12 cellular contexts compared by ENCODE assay signal in genomic region chr7:105257338-105257737, GRCh38.
DNase-seq lines count a peak whose midpoint lies in the region; ATAC-seq, FAIRE-seq and TF ChIP-seq lines count a peak whose summit lies in the region.
"Had no signal": no experiment of that assay in that cellular context is flagged by ENCODE, and none has a peak within 500 bp of the region (broad histone marks: within the 10 kb centered on the region; RNA-seq: fewer than 3 reads in every experiment).

No MANE protein-coding gene starts in this region.

- intact Hi-C loops in HepG2 (cut with micrococcal nuclease; ENCODE audit: unreplicated experiment) = no loop called here

- TF ChIP-seq POLR2A in H1 (IDR thresholded peaks at IDR 0.05; ENCODE audit: control extremely low read depth in 1 of 2, low read depth in 2 of 2, low read length in 2 of 2) (no peak), HepG2 (IDR thresholded peaks at IDR 0.05; ENCODE audit: insufficient read depth in 1 of 2, low read depth in 2 of 2, low read length in 2 of 2) (no peak)

- H3K36me3 ChIP-seq in GM23338 (ENCODE audit: insufficient read depth) (no peaks in the 10 kb centered on the region; the same call in 1 of the 2 replicates), H1 (ENCODE audit: control insufficient read depth in 2 of 4, insufficient read depth in 4 of 4, low read length in 3 of 4) (no peaks in the 10 kb centered on the region), HepG2 (replicated peaks in 1 of 2; ENCODE audit: control insufficient read depth in 1 of 2, insufficient read depth in 2 of 2, low read length in 2 of 2) (no peaks in the 10 kb centered on the region)

- no peak for TF ChIP-seq EP300 in H1 (IDR thresholded peaks at IDR 0.05; ENCODE audit: borderline replicate concordance in 1 of 2, low read depth in 2 of 2, low read length in 2 of 2)
- TF ChIP-seq EP300 in HepG2 (IDR thresholded peaks at IDR 0.05; ENCODE audit: low read depth in 2 of 2, low read length in 2 of 2) = no peak
- no peak for TF ChIP-seq EP300 in HepG2 (CRISPR knock-in tag; IDR thresholded peaks at IDR 0.05; ENCODE audit: borderline replicate concordance)

- no peaks in the 10 kb centered on the region for H3K27me3 ChIP-seq in GM23338 (ENCODE audit: insufficient read depth)
- H3K27me3 ChIP-seq in H1 (replicated peaks in 1 of 4; ENCODE audit: control insufficient read depth in 3 of 4, extremely low read depth in 1 of 4, insufficient read depth in 3 of 4, low read length in 3 of 4) = no peaks in the 10 kb centered on the region
- H3K27me3 ChIP-seq in HepG2 (ENCODE audit: control insufficient read depth in 1 of 2, insufficient read depth in 2 of 2, low read length in 2 of 2) = no peaks in the 10 kb centered on the region

- no peak overlapping the region for H2AFZ ChIP-seq in GM23338
- H2AFZ ChIP-seq in H1 (ENCODE audit: low read length) = no peak overlapping the region
- no peak overlapping the region for H2AFZ ChIP-seq in HepG2 (ENCODE audit: low read length)

- no peak overlapping the region for H3K14ac ChIP-seq in H1 (ENCODE audit: insufficient read length)

- H3K79me2 ChIP-seq in GM23338 (replicated peaks; ENCODE audit: insufficient read depth) (peaks cover 81% of the 10 kb centered on the region), H1 (ENCODE audit: control insufficient read depth in 1 of 2, insufficient read depth in 2 of 2, low read length in 2 of 2) (peaks cover 0 to 44% of the 10 kb centered on the region in 2 experiments; a peak in 3 of 4 replicates), HepG2 (ENCODE audit: insufficient read depth, low read length) (peaks cover 6% of the 10 kb centered on the region)

- H3K56ac ChIP-seq in H1 (replicated peaks; ENCODE audit: insufficient read length, low read depth, low read length) = no peak overlapping the region

- H2AK5ac ChIP-seq in H1 (ENCODE audit: low read depth, low read length) = no peak overlapping the region

- H3K4me1 ChIP-seq in GM23338 (ENCODE audit: insufficient read depth) (peaks cover 71% of the 10 kb centered on the region), H1 (replicated peaks in 1 of 4; ENCODE audit: control insufficient read depth in 3 of 4, insufficient read depth in 4 of 4, low read length in 3 of 4) (peaks cover 0 to 6% (median 2%) of the 10 kb centered on the region in 4 experiments; a peak in 3 of 7 replicates), HepG2 (ENCODE audit: insufficient read depth, low read length) (peaks cover 4% of the 10 kb centered on the region; the same call in 1 of the 2 replicates)

- H2BK120ac ChIP-seq in H1 (replicated peaks; ENCODE audit: low read depth, low read length) = no peak overlapping the region

- in situ Hi-C loops in HepG2 (cut with HindIII; ENCODE audit: extremely low pct_ligation_motif_present, low pct_unique_long_range_greater_than_20kb) = no loop called here

- H2BK5ac ChIP-seq in H1 (ENCODE audit: low read depth, low read length) = no peak overlapping the region

- peak; percentile 38; the same call in 2 of the 3 replicates for ATAC-seq in GM23338
- ATAC-seq in HG02759 (IDR thresholded peaks at IDR 0.05; ENCODE audit: unreplicated experiment) = no peak
- ATAC-seq in HepG2 = no peak
- no peak for ATAC-seq in GM21526 (IDR thresholded peaks at IDR 0.05; ENCODE audit: low FRiP score, unreplicated experiment)

- no peak overlapping the region for H4K5ac ChIP-seq in H1 (ENCODE audit: insufficient read length, low read depth, low read length)

- POLR2A ChIA-PET in H1 (lab: Charles Lee; ENCODE audit: partially characterized antibody) (no interaction called here), HepG2 (lab: Yijun Ruan, JAX) (no interaction called here)

- H4K91ac ChIP-seq in H1 (replicated peaks; ENCODE audit: insufficient read length, low read length) = no peak overlapping the region

- H3K9me3 Mint-ChIP-seq in GM23338 = peaks cover 22% of the 10 kb centered on the region
- H3K9me3 Mint-ChIP-seq: activated naive CD4-positive, alpha-beta T cell treated with anti-CD3 and anti-CD28 coated beads, Interleukin-2, amount 50 U/mL, for 24 hours had no signal

- DNase-seq in GM23338 (ENCODE audit: low spot score) (no peak), NCI-H524 treated with DMSO at 0.1 percent for 48 hours (lab: John Stamatoyannopoulos, UW) (peak; percentile 41), H1 (ENCODE audit: low read depth in 1 of 2, low spot score in 2 of 2) (no peak), HepG2 (ENCODE audit: low spot score) (no peak), NK-92 (lab: John Stamatoyannopoulos, UW; ENCODE audit: unreplicated experiment) (no peak)
- DNase-seq: effector CD8-positive, alpha-beta T cell; posterior cingulate gyrus had no signal

- no peaks in the 10 kb centered on the region for H3K23me2 ChIP-seq in H1 (ENCODE audit: low read depth, low read length)

- no peaks in the 10 kb centered on the region for H3F3A ChIP-seq in GM23338 (replicated peaks; ENCODE audit: low read depth)

- TF ChIP-seq CTCF in 22Rv1 (IDR thresholded peaks at IDR 0.05) (no peak), GM23338 (conservative IDR thresholded peaks at IDR 0.05; ENCODE audit: low read depth in 2 of 2) (no peak), H1 (IDR thresholded peaks at IDR 0.05; ENCODE audit: control extremely low read depth in 1 of 3, insufficient read depth in 1 of 3, low read depth in 1 of 3, low read length in 3 of 3) (no peak), HepG2 (CRISPR knock-in tag; IDR thresholded peaks at IDR 0.05) (no peak)

- H3K27ac Mint-ChIP-seq in GM23338 = peak overlapping the region; percentile 80
- H3K27ac Mint-ChIP-seq: activated naive CD4-positive, alpha-beta T cell treated with anti-CD3 and anti-CD28 coated beads, Interleukin-2, amount 50 U/mL, for 24 hours; B cell had no signal

- no peak overlapping the region; a peak in 1 of 7 replicates for H3K9ac ChIP-seq in H1 (replicated peaks in 1 of 4; ENCODE audit: extremely low read depth in 1 of 4, low read depth in 3 of 4, low read length in 3 of 4)
- H3K9ac ChIP-seq in HepG2 (ENCODE audit: insufficient read depth, low read depth, low read length) = no peak overlapping the region

- H3K4me1 Mint-ChIP-seq in GM23338 = peaks cover 55% of the 10 kb centered on the region

- peaks cover 8% of the 10 kb centered on the region for H3K27me3 Mint-ChIP-seq in GM23338 (ENCODE audit: insufficient read depth, low read depth, poor library complexity)
- H3K27me3 Mint-ChIP-seq: activated naive CD4-positive, alpha-beta T cell treated with anti-CD3 and anti-CD28 coated beads, Interleukin-2, amount 50 U/mL, for 24 hours; B cell had no signal

- H3K27ac ChIP-seq in 22Rv1 (0 out of 2 replicates have a peak overlapping the region, but pooled peaks have one; percentile 9), GM23338 (ENCODE audit: low read depth) (peak overlapping the region; percentile 92), H1 (ENCODE audit: low read depth, low read length) (no peak overlapping the region), HepG2 (ENCODE audit: extremely low read length, insufficient read depth, low read length) (no peak overlapping the region)

- TF ChIP-seq RAD21 in H1 (IDR thresholded peaks at IDR 0.05 in 1 of 2, conservative IDR thresholded peaks at IDR 0.05 in 1 of 2; ENCODE audit: low read depth in 2 of 2, low read length in 2 of 2) = no peak
- TF ChIP-seq RAD21 in HepG2 (CRISPR knock-in tag; IDR thresholded peaks at IDR 0.05) = no peak

- peak overlapping the region; percentile 62 for H3K4me2 ChIP-seq in GM23338
- peak overlapping the region; percentile 24 to 49; a peak in 2 of 4 replicates for H3K4me2 ChIP-seq in H1 (ENCODE audit: insufficient read depth in 1 of 2, low read depth in 2 of 2, low read length in 2 of 2)
- no peak overlapping the region for H3K4me2 ChIP-seq in HepG2 (ENCODE audit: low read depth, low read length)

- no peaks in the 10 kb centered on the region for H3K9me2 ChIP-seq in GM23338 (ENCODE audit: insufficient read depth)

- H3K9me3 ChIP-seq in H1 (ENCODE audit: insufficient read depth in 2 of 2, low read depth in 1 of 2, low read length in 1 of 2) = no peaks in the 10 kb centered on the region
- H3K9me3 ChIP-seq in HepG2 (ENCODE audit: low read length) = no peaks in the 10 kb centered on the region

- H2BK20ac ChIP-seq in H1 (ENCODE audit: low read length) = no peak overlapping the region

- no peak overlapping the region for H3K23ac ChIP-seq in H1 (ENCODE audit: insufficient read length)

- no peaks in the 10 kb centered on the region for H4K20me1 ChIP-seq in GM23338 (replicated peaks; ENCODE audit: insufficient read depth)
- no peaks in the 10 kb centered on the region for H4K20me1 ChIP-seq in H1 (replicated peaks in 1 of 2; ENCODE audit: control insufficient read depth in 1 of 2, insufficient read depth in 2 of 2, low read length in 2 of 2)
- H4K20me1 ChIP-seq in HepG2 (ENCODE audit: insufficient read depth, low read length) = no peaks in the 10 kb centered on the region; the same call in 1 of the 2 replicates

- no TSS peak for BruUV-seq in HepG2 (replicated peaks; lab: Mats Ljungman, UMichigan)

- WGBS in H1 (ENCODE audit: extremely low coverage in 1 of 2, insufficient coverage in 1 of 2, insufficient read length in 1 of 2, insufficient replicate concordance in 2 of 2, low coverage in 1 of 2, low lambda C conversion rate in 2 of 2, missing lambda C conversion rate in 1 of 2), 2 experiments = 0% methylated on average over 1 of the region's 1 CpG; no CpG with 5 or more reads in 1 of the 2 experiments
- WGBS in HepG2 (ENCODE audit: low lambda C conversion rate) = 43% methylated on average over 1 of the region's 1 CpG

- FAIRE-seq in H1 (lab: Jason Lieb, UNC) (no peak), HepG2 (lab: Jason Lieb, UNC) (no peak)

- H3K4ac ChIP-seq in H1 (replicated peaks; ENCODE audit: insufficient read length, low read depth, low read length) = no peak overlapping the region

- H3K79me1 ChIP-seq in H1 (ENCODE audit: low read depth, low read length) = 0 out of 2 replicates have a peak, but pooled peaks cover 2% of the 10 kb centered on the region

- no peak overlapping the region for H3K18ac ChIP-seq in H1 (ENCODE audit: extremely low read depth, low read length)

- H3K36me3 Mint-ChIP-seq in GM23338 (ENCODE audit: low read depth) = peaks cover 24% of the 10 kb centered on the region

- CTCF ChIA-PET in H1 (lab: Charles Lee; ENCODE audit: partially characterized antibody) (no interaction called here), HepG2 (lab: Yijun Ruan, JAX; ENCODE audit: low intra/inter-chr PET ratio, low total read pairs) (no interaction called here)

- no peak overlapping the region for H2BK15ac ChIP-seq in H1 (ENCODE audit: low read length)

- H4K8ac ChIP-seq in H1 (ENCODE audit: extremely low read depth, insufficient read depth, low read length) = no peak overlapping the region

- peak overlapping the region; percentile 41; the same call in 2 of the 3 replicates for H3K4me3 Mint-ChIP-seq in GM23338
- H3K4me3 Mint-ChIP-seq: activated naive CD4-positive, alpha-beta T cell treated with anti-CD3 and anti-CD28 coated beads, Interleukin-2, amount 50 U/mL, for 24 hours; B cell had no signal

- H3K4me3 ChIP-seq in GM23338 (peak overlapping the region; percentile 27), H1 (ENCODE audit: extremely low read depth in 1 of 4, insufficient read depth in 2 of 4, low read depth in 3 of 4, low read length in 4 of 4) (peak overlapping the region in 1 of 4 experiments; percentile 31; a peak in 1 of 8 replicates), HepG2 (replicated peaks in 1 of 3; ENCODE audit: insufficient read depth in 1 of 3, low read depth in 2 of 3, low read length in 3 of 3) (no peak overlapping the region)

- H2BK12ac ChIP-seq in H1 (ENCODE audit: low read depth, low read length) = no peak overlapping the region

TF ChIP-seq in HepG2, 621 proteins besides CTCF, POLR2A, EP300 and RAD21 (continues in another document):
- no peak for TF ChIP-seq SP2 (CRISPR knock-in tag; IDR thresholded peaks at IDR 0.05)

Comparison
In these comparisons a context has a peak if more than half of its experiments do, and no peak if none do; other contexts are left out.
1. H3K27ac ChIP-seq: peak in 22Rv1 (single experiment) and GM23338 (single experiment); none in H1 (single experiment) and HepG2 (single experiment).